ENCODE assay signal across 8 cellular contexts in the genomic region with DNA sequence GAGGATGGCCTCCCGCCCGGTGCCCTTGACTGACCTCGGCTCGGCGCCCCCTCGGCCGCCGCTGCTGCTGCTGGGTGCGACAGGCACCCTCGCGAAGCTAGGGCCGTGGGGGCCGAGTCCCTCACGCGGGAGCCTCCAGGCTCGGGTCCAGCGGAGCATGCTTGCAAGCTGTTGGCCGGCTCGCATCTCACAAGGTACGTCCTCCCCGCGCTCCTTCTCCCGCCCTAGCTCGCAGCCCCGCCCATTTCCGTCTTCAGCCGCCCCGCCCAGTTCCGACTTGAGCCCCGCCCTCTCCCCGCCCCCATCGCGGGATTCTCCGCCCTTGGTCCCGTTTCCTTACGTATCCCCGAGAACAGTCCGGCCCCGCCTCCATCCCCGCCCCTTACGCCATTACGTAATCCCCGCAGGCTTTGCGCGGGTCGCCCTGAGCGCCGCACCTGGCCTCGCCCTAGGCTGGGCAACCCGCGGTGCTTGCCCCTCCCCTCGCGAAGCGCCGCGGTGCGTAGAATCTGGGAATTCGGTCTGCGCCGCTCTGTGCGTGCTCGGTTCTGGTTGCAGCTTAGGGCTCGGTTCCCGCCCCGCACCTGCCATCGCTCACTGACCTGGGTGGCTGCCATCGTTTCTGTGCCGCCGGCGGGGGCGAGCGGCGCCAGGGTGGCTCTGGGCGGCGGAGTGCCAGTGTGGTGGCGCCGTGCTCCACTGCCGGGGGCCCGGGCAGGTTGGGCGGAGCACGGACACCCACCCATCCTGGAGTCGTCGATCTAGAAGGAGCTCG. TPM values are rescaled to one million over a fixed set of nuclear protein-coding genes. Genes with fewer than 3 reads are reported as not detected.
A peak's percentile ranks its signal among the peaks of the same experiment; 100 is the strongest.
DNase-seq lines count a peak whose midpoint lies in the region; TF ChIP-seq lines count a peak whose summit lies in the region.

A gene with protein sequence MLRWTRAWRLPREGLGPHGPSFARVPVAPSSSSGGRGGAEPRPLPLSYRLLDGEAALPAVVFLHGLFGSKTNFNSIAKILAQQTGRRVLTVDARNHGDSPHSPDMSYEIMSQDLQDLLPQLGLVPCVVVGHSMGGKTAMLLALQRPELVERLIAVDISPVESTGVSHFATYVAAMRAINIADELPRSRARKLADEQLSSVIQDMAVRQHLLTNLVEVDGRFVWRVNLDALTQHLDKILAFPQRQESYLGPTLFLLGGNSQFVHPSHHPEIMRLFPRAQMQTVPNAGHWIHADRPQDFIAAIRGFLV (minus strand): TSS at position 191 of the 775 bp plus-strand sequence. CDS start 32 bp downstream, at position 159.

- no peak for TF ChIP-seq CTCF in GM20000 (IDR thresholded peaks at IDR 0.05; ENCODE audit: extremely low read depth, missing control alignments)

- DNase-seq in CMK (ENCODE audit: low read depth) (peak; percentile 92), GM20000 (ENCODE audit: low spot score) (peak; percentile 100), HT-29 (ENCODE audit: low spot score) (peak; percentile 99), lung microvascular endothelial cell (ENCODE audit: low read depth in 2 of 2) (peak; percentile 96 to 97)
- DNase-seq in NK-92 treated with Interleukin-12 subunit alpha and Interleukin-12 subunit beta, amount 100 ng/mL, for 24 hours (lab: John Stamatoyannopoulos, UW) = peak; percentile 98
- peak; percentile 100 for DNase-seq in activated CD8-positive, alpha-beta memory T cell treated with anti-CD3 and anti-CD28 coated beads for 24 hours
- peak; percentile 97 for DNase-seq in effector CD4-positive, alpha-beta T cell
- peak; percentile 99 to 100 (median 99) for DNase-seq in stimulated activated CD4-positive, alpha-beta T cell treated with anti-CD3 and anti-CD28 coated beads, TNF-alpha, amount 100 ng/mL, for 4 hours (ENCODE audit: low read depth in 3 of 3)

RNA-seq across cellular contexts. Expression of the gene that starts here (rescaled TPM):
- 226 and 243 TPM in 2 replicates for total RNA-seq in HT-29 (2014; rRNA removed; shearing (Covaris generic))
- total RNA-seq in lung microvascular endothelial cell = 5.2 and 7.2 TPM in 2 replicates

Comparison
In these comparisons a context has a peak if more than half of its experiments do, and no peak if none do; other contexts are left out.
1. Peak in every context shown above with its lines: DNase-seq.
2. RNA of the gene that starts here (total RNA-seq): 226 to 243 TPM in HT-29; 5.2 to 7.2 TPM in lung microvascular endothelial cell; every median in the first group is over 10 times any median in the second.